ENCODE assay signal across 19 cellular contexts in genomic region chr6:752438-752837, GRCh38. TPM values are rescaled to one million over a fixed set of nuclear protein-coding genes. Genes with fewer than 3 reads are reported as not detected.
DNase-seq lines count a peak whose midpoint lies in the region; ATAC-seq, FAIRE-seq and TF ChIP-seq lines count a peak whose summit lies in the region.
"Had no signal": no experiment of that assay in that cellular context is flagged by ENCODE, and none has a peak within 500 bp of the region (broad histone marks: within the 10 kb centered on the region; RNA-seq: fewer than 3 reads in every experiment).

No MANE protein-coding gene starts in this region.

- H2BK5ac ChIP-seq in H1 (ENCODE audit: low read depth, low read length), result no peak overlapping the region

- H3K27ac ChIP-seq in A549 (no peak overlapping the region), H1 (ENCODE audit: low read depth, low read length) (no peak overlapping the region), breast epithelium (no peak overlapping the region)

- no peak overlapping the region for H4K5ac ChIP-seq in H1 (ENCODE audit: insufficient read length, low read depth, low read length)

- H2BK20ac ChIP-seq in H1 (ENCODE audit: low read length), result no peak overlapping the region

- H3K14ac ChIP-seq in H1 (ENCODE audit: insufficient read length), result no peak overlapping the region

- H2BK15ac ChIP-seq in H1 (ENCODE audit: low read length), result no peak overlapping the region

- H3K9me3 ChIP-seq in A549, result no peaks in the 10 kb centered on the region
- peaks cover 9% of the 10 kb centered on the region for H3K9me3 ChIP-seq in adipocyte (ENCODE audit: control insufficient read depth, low read length)
- no peaks in the 10 kb centered on the region; a peak in 1 of 4 replicates for H3K9me3 ChIP-seq in H1 (ENCODE audit: insufficient read depth in 2 of 2, low read depth in 1 of 2, low read length in 1 of 2)
- no peaks in the 10 kb centered on the region for H3K9me3 ChIP-seq in breast epithelium
- H3K9me3 ChIP-seq: HAP-1 had no signal

- H3K4me2 ChIP-seq in A549 (no peak overlapping the region), H1 (ENCODE audit: insufficient read depth in 1 of 2, low read depth in 2 of 2, low read length in 2 of 2) (no peak overlapping the region)
- H3K4me2 ChIP-seq: GM23338 had no signal

- H3K79me2 ChIP-seq in H1 (ENCODE audit: control insufficient read depth in 1 of 2, insufficient read depth in 2 of 2, low read length in 2 of 2), result no peaks in the 10 kb centered on the region

- intact Hi-C loops in breast epithelium (cut with DNase I; ENCODE audit: low total_unique reads), result no loop called here

- H3K9ac ChIP-seq in adipocyte (ENCODE audit: low read length) (no peak overlapping the region), H1 (replicated peaks in 1 of 4; ENCODE audit: extremely low read depth in 1 of 4, low read depth in 3 of 4, low read length in 3 of 4) (no peak overlapping the region)

- TF ChIP-seq EP300 in A549 (IDR thresholded peaks at IDR 0.05) (no peak), H1 (IDR thresholded peaks at IDR 0.05; ENCODE audit: borderline replicate concordance in 1 of 2, low read depth in 2 of 2, low read length in 2 of 2) (no peak)

- no peak overlapping the region for H3K4ac ChIP-seq in H1 (replicated peaks; ENCODE audit: insufficient read length, low read depth, low read length)

- DNase-seq in A549 (ENCODE audit: low read depth in 1 of 2, low spot score in 1 of 2) (no peak), adipocyte (ENCODE audit: low read depth) (peak; percentile 15), H1 (ENCODE audit: low read depth in 1 of 2, low spot score in 2 of 2) (no peak), fibroblast of peridontal ligament (ENCODE audit: extremely low read depth) (peak; percentile 17), mesenteric fat pad (ENCODE audit: low spot score) (no peak), breast epithelium (ENCODE audit: low spot score in 2 of 2) (no peak)
- DNase-seq: 8988T; C1 segment of cervical spinal cord; CD4-positive, alpha-beta memory T cell; COR-L47; DMS153; DND-41; HFFc6 had no signal

- CTCF ChIA-PET in A549 (lab: Yijun Ruan, JAX), result no interaction called here
- CTCF ChIA-PET in H1 (lab: Charles Lee; ENCODE audit: partially characterized antibody), result no interaction called here

- H2BK12ac ChIP-seq in H1 (ENCODE audit: low read depth, low read length), result no peak overlapping the region

- H3K27me3 ChIP-seq in adipocyte (replicated peaks; ENCODE audit: control insufficient read depth, insufficient read depth, low read length) (peaks cover 7% of the 10 kb centered on the region), H1 (replicated peaks in 1 of 4; ENCODE audit: control insufficient read depth in 3 of 4, extremely low read depth in 1 of 4, insufficient read depth in 3 of 4, low read length in 3 of 4) (no peaks in the 10 kb centered on the region), breast epithelium (no peaks in the 10 kb centered on the region)

- H2AK5ac ChIP-seq in H1 (ENCODE audit: low read depth, low read length), result no peak overlapping the region

- H3K4me1 ChIP-seq in A549 (no peaks in the 10 kb centered on the region), adipocyte (ENCODE audit: control insufficient read depth, insufficient read depth, low read length) (peaks cover 4% of the 10 kb centered on the region), H1 (replicated peaks in 1 of 4; ENCODE audit: control insufficient read depth in 3 of 4, insufficient read depth in 4 of 4, low read length in 3 of 4) (no peaks in the 10 kb centered on the region), breast epithelium (no peaks in the 10 kb centered on the region)
- H3K4me1 ChIP-seq: HAP-1 had no signal

- TF ChIP-seq CTCF in A549 (IDR thresholded peaks at IDR 0.05), result no peak
- TF ChIP-seq CTCF in H1 (IDR thresholded peaks at IDR 0.05; ENCODE audit: control extremely low read depth in 1 of 3, insufficient read depth in 1 of 3, low read depth in 1 of 3, low read length in 3 of 3), result no peak
- TF ChIP-seq CTCF in breast epithelium (IDR thresholded peaks at IDR 0.05), result no peak

- H3K23me2 ChIP-seq in H1 (ENCODE audit: low read depth, low read length), result no peaks in the 10 kb centered on the region

- FAIRE-seq in A549 (lab: Jason Lieb, UNC) (no peak), H1 (lab: Jason Lieb, UNC) (no peak)
- FAIRE-seq: G401.6, GM12892, H54 had no signal

- POLR2A ChIA-PET in A549 (lab: Yijun Ruan, JAX), result no interaction called here
- POLR2A ChIA-PET in H1 (lab: Charles Lee; ENCODE audit: partially characterized antibody), result no interaction called here

- H2BK120ac ChIP-seq in H1 (replicated peaks; ENCODE audit: low read depth, low read length), result no peak overlapping the region

- 94% methylated on average over 2 of the region's 2 CpGs for WGBS in A549 (ENCODE audit: missing lambda C conversion rate)
- WGBS in H1 (ENCODE audit: extremely low coverage in 1 of 2, insufficient coverage in 1 of 2, insufficient read length in 1 of 2, insufficient replicate concordance in 2 of 2, low coverage in 1 of 2, low lambda C conversion rate in 2 of 2, missing lambda C conversion rate in 1 of 2), 2 experiments, result 87% methylated on average over 2 of the region's 2 CpGs; no CpG with 5 or more reads in 1 of the 2 experiments

- H3K36me3 ChIP-seq in adipocyte (ENCODE audit: control insufficient read depth, insufficient read depth, low read length, severe bottlenecking) (no peaks in the 10 kb centered on the region), H1 (ENCODE audit: control insufficient read depth in 2 of 4, insufficient read depth in 4 of 4, low read length in 3 of 4) (no peaks in the 10 kb centered on the region), breast epithelium (no peaks in the 10 kb centered on the region)
- H3K36me3 ChIP-seq: HAP-1 had no signal

- TF ChIP-seq RAD21 in A549 (conservative IDR thresholded peaks at IDR 0.05 in 1 of 2, IDR thresholded peaks at IDR 0.05 in 1 of 2) (no peak), H1 (IDR thresholded peaks at IDR 0.05 in 1 of 2, conservative IDR thresholded peaks at IDR 0.05 in 1 of 2; ENCODE audit: low read depth in 2 of 2, low read length in 2 of 2) (no peak)

- H2AFZ ChIP-seq in H1 (ENCODE audit: low read length), result no peak overlapping the region
- H2AFZ ChIP-seq: GM23338 had no signal

- no peaks in the 10 kb centered on the region for H3K79me1 ChIP-seq in H1 (ENCODE audit: low read depth, low read length)

- no peak overlapping the region for H3K18ac ChIP-seq in H1 (ENCODE audit: extremely low read depth, low read length)

- no peak overlapping the region for H4K91ac ChIP-seq in H1 (replicated peaks; ENCODE audit: insufficient read length, low read length)

- H3K4me3 ChIP-seq in A549, result no peak overlapping the region
- H3K4me3 ChIP-seq in adipocyte (ENCODE audit: low read length), result no peak overlapping the region
- no peak overlapping the region for H3K4me3 ChIP-seq in H1 (ENCODE audit: extremely low read depth in 1 of 4, insufficient read depth in 2 of 4, low read depth in 3 of 4, low read length in 4 of 4)
- no peak overlapping the region for H3K4me3 ChIP-seq in breast epithelium
- H3K4me3 ChIP-seq: GM23338, HAP-1 had no signal

- no peak overlapping the region for H3K23ac ChIP-seq in H1 (ENCODE audit: insufficient read length)

- TF ChIP-seq POLR2A in A549 (IDR thresholded peaks at IDR 0.05; ENCODE audit: low read length) (no peak), H1 (IDR thresholded peaks at IDR 0.05; ENCODE audit: control extremely low read depth in 1 of 2, low read depth in 2 of 2, low read length in 2 of 2) (no peak), breast epithelium (IDR thresholded peaks at IDR 0.05) (no peak)

- ATAC-seq in A549, result no peak
- ATAC-seq in GM21529 (IDR thresholded peaks at IDR 0.05; ENCODE audit: unreplicated experiment), result no peak
- ATAC-seq: GM23338 had no signal

- H4K8ac ChIP-seq in H1 (ENCODE audit: extremely low read depth, insufficient read depth, low read length), result no peak overlapping the region

- no peaks in the 10 kb centered on the region for H4K20me1 ChIP-seq in H1 (replicated peaks in 1 of 2; ENCODE audit: control insufficient read depth in 1 of 2, insufficient read depth in 2 of 2, low read length in 2 of 2)

- H3K56ac ChIP-seq in H1 (replicated peaks; ENCODE audit: insufficient read length, low read depth, low read length), result no peak overlapping the region

TF ChIP-seq in A549, 52 proteins besides CTCF, POLR2A, EP300 and RAD21 (continues in another document):
- TF ChIP-seq JUNB (IDR thresholded peaks at IDR 0.05) (no peak), GATA3 (IDR thresholded peaks at IDR 0.05; ENCODE audit: borderline replicate concordance) (no peak)

TF ChIP-seq in H1, 55 proteins besides CTCF, POLR2A, EP300 and RAD21:
- TF ChIP-seq MAFK (IDR thresholded peaks at IDR 0.05; ENCODE audit: low read depth, low read length) (peak; percentile 14; the same call in 1 of the 2 replicates), USF2 (IDR thresholded peaks at IDR 0.05; ENCODE audit: low read length) (no peak)

RNA-seq across cellular contexts. Expression of gene EXOC2, which starts 59.5 kb away (rescaled TPM):
- polyA plus RNA-seq in A549 (2011; rRNA removed) (22.0 and 22.9 TPM in 2 replicates), A549 (2017; fragmentation: RNase III; extraction: RNeasy Plus Mini Kit Qiagen cat#74134 plus additional on column Dnase treatment) (13.1 to 13.6 TPM (median 13.3 TPM) in 3 replicates), H1 (2011; rRNA removed) (23.2 and 25.5 TPM in 2 replicates)
- polyA plus RNA-seq in A549 (2012; cell fraction: cytosol; rRNA removed), result 8.6 and 8.8 TPM in 2 replicates
- polyA plus RNA-seq in A549 (2012; cell fraction: nucleus; rRNA removed), result 8.6 and 8.7 TPM in 2 replicates
- 25.6 and 32.6 TPM in 2 replicates for polyA minus RNA-seq in A549 (2011; rRNA and poly(A)+ RNA removed)
- total RNA-seq in H1 (2021; fragmentation: NEBNext Ultra II Directional; extraction: Animal tissue kit (Norgen Biotek cat#: 25700)), result 44.2 and 44.4 TPM in 2 replicates
- polyA plus RNA-seq in H1 (2011; cell fraction: cytosol; rRNA removed), result 28.3 TPM
- 27.7 TPM for polyA plus RNA-seq in H1 (2011; cell fraction: nucleus; rRNA removed)
- 30.1 to 41.3 TPM (median 33.8 TPM) in 4 replicates for polyA plus RNA-seq in H1 (2012, experiment 1 of 2)
- polyA plus RNA-seq in H1 (2012, experiment 2 of 2), result 2.3 TPM
- polyA plus RNA-seq in H1 (2013, experiment 1 of 2), result 26.5 TPM
- polyA plus RNA-seq in H1 (2013, experiment 2 of 2), result 25.7 TPM
- 78.4 and 86.5 TPM in 2 replicates for polyA minus RNA-seq in H1 (2011; rRNA and poly(A)+ RNA removed)
- polyA minus RNA-seq in H1 (2011; cell fraction: cytosol; rRNA and poly(A)+ RNA removed), result 32.3 TPM
- 61.7 TPM for polyA minus RNA-seq in H1 (2011; cell fraction: nucleus; rRNA and poly(A)+ RNA removed)
- total RNA-seq in mesenteric fat pad (15.3 TPM), breast epithelium (10 to 100 TPM; 19.7 to 37.3 (median 26.5) TPM)

Comparison
In these comparisons a context has a peak if more than half of its experiments do, and no peak if none do; other contexts are left out.
1. DNase-seq: peak in adipocyte (single experiment) and fibroblast of peridontal ligament (single experiment); none in A549 (0 of 2), H1 (0 of 2), mesenteric fat pad (single experiment) and breast epithelium (0 of 2).
2. Of the 18 proteins assayed by ChIP-seq in both H1 and A549: peak only in H1: none; only in A549: none; in both: MAFK; in neither: 17.